In genomic region chr17:64506576-64507417, GRCh38 we compare ENCODE assay signal across 8 cellular contexts. TPM values are rescaled to one million over a fixed set of nuclear protein-coding genes. Genes with fewer than 3 reads are reported as not detected.
DNase-seq lines count a peak whose midpoint lies in the region; ATAC-seq and TF ChIP-seq lines count a peak whose summit lies in the region.

CEP95 (plus strand) TSS chr17:64506977; CDS start chr17:64507098, 121 bp downstream.

- H3K4me1 ChIP-seq in DOHH2 (ENCODE audit: control insufficient read depth, low read length), result peaks cover 45% of the 10 kb centered on the region
- H3K4me1 ChIP-seq in GM23248 (ENCODE audit: insufficient read depth), result peaks cover 27% of the 10 kb centered on the region
- H3K4me1 ChIP-seq in fibroblast of lung (ENCODE audit: control insufficient read depth, extremely low read depth, insufficient read depth, low read length), result peaks cover 14% of the 10 kb centered on the region

- peaks cover 44% of the 10 kb centered on the region for H4K20me1 ChIP-seq in DOHH2 (ENCODE audit: control insufficient read depth, insufficient read depth, low read depth, low read length)
- peaks cover 30% of the 10 kb centered on the region for H4K20me1 ChIP-seq in GM23248 (ENCODE audit: insufficient read depth)
- peaks cover 13% of the 10 kb centered on the region for H4K20me1 ChIP-seq in fibroblast of lung (ENCODE audit: control insufficient read depth, extremely low read depth, insufficient read depth, low read length)

- H3K9ac ChIP-seq in GM23248, result peak within 1 kb of the TSS; percentile 100
- peak within 1 kb of the TSS; percentile 95 for H3K9ac ChIP-seq in fibroblast of lung (ENCODE audit: insufficient read depth, low read length)

- H3K36me3 ChIP-seq in DOHH2 (ENCODE audit: control insufficient read depth, low read length) (peaks cover 86% of the 10 kb centered on the region), GM23248 (ENCODE audit: low read depth) (peaks cover 45% of the 10 kb centered on the region), fibroblast of lung (ENCODE audit: control insufficient read depth, insufficient read depth, low read length) (peaks cover 20% of the 10 kb centered on the region)

- H3K79me2 ChIP-seq in DOHH2 (ENCODE audit: control insufficient read depth, low read length) (peaks cover 81% of the 10 kb centered on the region), GM23248 (ENCODE audit: insufficient read depth) (peaks cover 92% of the 10 kb centered on the region), fibroblast of lung (ENCODE audit: control insufficient read depth, insufficient read depth, low read length) (peaks cover 78% of the 10 kb centered on the region)

- peaks cover 7% of the 10 kb centered on the region for H3K27me3 Mint-ChIP-seq in nephron progenitor cell (ENCODE audit: low read depth, poor library complexity)
- H3K27me3 Mint-ChIP-seq in stimulated activated naive CD8-positive, alpha-beta T cell treated with anti-CD3 and anti-CD28 coated beads, Interleukin-15, amount 100 ng/mL, for 72 hours, result no peaks in the 10 kb centered on the region

- H3K4me1 Mint-ChIP-seq in nephron progenitor cell, result peaks cover 61% of the 10 kb centered on the region
- peaks cover 56% of the 10 kb centered on the region for H3K4me1 Mint-ChIP-seq in stimulated activated naive CD8-positive, alpha-beta T cell treated with anti-CD3 and anti-CD28 coated beads, Interleukin-15, amount 100 ng/mL, for 72 hours

- WGBS in GM23248 (ENCODE audit: low coverage in 1 of 2, low lambda C conversion rate in 2 of 2, missing lambda C conversion rate in 2 of 2), 2 experiments, result 1% methylated on average over 76 to 77 of the region's 77 CpGs

- H3K4me2 ChIP-seq in DOHH2 (ENCODE audit: low read length), result peak within 1 kb of the TSS; percentile 93
- peak within 1 kb of the TSS; percentile 98 for H3K4me2 ChIP-seq in GM23248 (ENCODE audit: unreplicated experiment)
- H3K4me2 ChIP-seq in fibroblast of lung (ENCODE audit: extremely low read depth, insufficient read depth, low read length), result peak within 1 kb of the TSS; percentile 96

- peaks cover 37% of the 10 kb centered on the region for H3F3A ChIP-seq in DOHH2 (ENCODE audit: control insufficient read depth, insufficient read depth)
- H3F3A ChIP-seq in GM23248 (ENCODE audit: insufficient read depth), result peaks cover 44% of the 10 kb centered on the region

- in situ Hi-C loops in GM23248 (cut with MboI), result no loop called here

- H2AFZ ChIP-seq in GM23248, result peak within 1 kb of the TSS; percentile 76
- peak within 1 kb of the TSS; percentile 78 for H2AFZ ChIP-seq in fibroblast of lung (ENCODE audit: low read length)

- TF ChIP-seq CTCF in DOHH2 (IDR thresholded peaks at IDR 0.05; ENCODE audit: low read depth, low read length, poor library complexity, severe bottlenecking), result no peak
- no peak for TF ChIP-seq CTCF in LNCaP clone FGC (IDR thresholded peaks at IDR 0.05; ENCODE audit: control insufficient read depth, extremely low read depth, insufficient read depth)
- TF ChIP-seq CTCF in fibroblast of lung (conservative IDR thresholded peaks at IDR 0.05 in 1 of 2, IDR thresholded peaks at IDR 0.05 in 1 of 2; ENCODE audit: low read depth in 1 of 2, low read length in 2 of 2), result no peak
- no peak for TF ChIP-seq CTCF in nephron progenitor cell (IDR thresholded peaks at IDR 0.05)

- peak; percentile 99 for DNase-seq in GM23248
- DNase-seq in LNCaP clone FGC (ENCODE audit: low read depth), result peak; percentile 97
- DNase-seq in RPMI8226, result peak; percentile 91
- DNase-seq in activated T-helper 1 cell treated with anti-CD3 and anti-CD28 coated beads, Interleukin-2, amount 50 U/mL, for 16 hours (ENCODE audit: low read depth in 1 of 2, low spot score in 1 of 2), result peak; percentile 86 to 90
- DNase-seq in fibroblast of lung (ENCODE audit: low read depth in 2 of 2), result peak; percentile 99
- DNase-seq in nephron progenitor cell, result peak; percentile 93
- peak; percentile 98 for DNase-seq in stimulated activated naive CD8-positive, alpha-beta T cell treated with anti-CD3 and anti-CD28 coated beads, Interleukin-15, amount 100 ng/mL, for 72 hours

- H3K4me3 Mint-ChIP-seq in nephron progenitor cell, result peak within 1 kb of the TSS; percentile 100
- peak within 1 kb of the TSS; percentile 94 to 97 for H3K4me3 Mint-ChIP-seq in stimulated activated naive CD8-positive, alpha-beta T cell treated with anti-CD3 and anti-CD28 coated beads, Interleukin-15, amount 100 ng/mL, for 72 hours

- ATAC-seq in stimulated activated naive CD8-positive, alpha-beta T cell treated with anti-CD3 and anti-CD28 coated beads, Interleukin-15, amount 100 ng/mL, for 72 hours, result peak; percentile 68

- H3K27ac ChIP-seq in DOHH2 (ENCODE audit: low read depth, low read length) (peak within 1 kb of the TSS; percentile 89), GM23248 (peak within 1 kb of the TSS; percentile 100), fibroblast of lung (ENCODE audit: insufficient read depth, low read length) (peak within 1 kb of the TSS; percentile 97)

- no peaks in the 10 kb centered on the region for H3K27me3 ChIP-seq in DOHH2 (ENCODE audit: control insufficient read depth, low read length)
- H3K27me3 ChIP-seq in GM23248 (replicated peaks; ENCODE audit: insufficient read depth), result no peaks in the 10 kb centered on the region
- H3K27me3 ChIP-seq in fibroblast of lung (ENCODE audit: control insufficient read depth, insufficient read depth, low read length), result no peaks in the 10 kb centered on the region

- H3K27ac Mint-ChIP-seq in nephron progenitor cell, result peak within 1 kb of the TSS; percentile 100
- peak within 1 kb of the TSS; percentile 100 for H3K27ac Mint-ChIP-seq in stimulated activated naive CD8-positive, alpha-beta T cell treated with anti-CD3 and anti-CD28 coated beads, Interleukin-15, amount 100 ng/mL, for 72 hours

- peaks cover 65% of the 10 kb centered on the region for H3K36me3 Mint-ChIP-seq in nephron progenitor cell (ENCODE audit: low read depth)

- H3K9me3 ChIP-seq in DOHH2 (ENCODE audit: control insufficient read depth, insufficient read depth, low read length) (no peaks in the 10 kb centered on the region), GM23248 (ENCODE audit: low read depth) (no peaks in the 10 kb centered on the region), fibroblast of lung (ENCODE audit: control insufficient read depth, insufficient read depth, low read depth, low read length) (no peaks in the 10 kb centered on the region)

- H3K9me2 ChIP-seq in DOHH2 (replicated peaks; ENCODE audit: control insufficient read depth, low read length) (no peaks in the 10 kb centered on the region), GM23248 (ENCODE audit: insufficient read depth) (no peaks in the 10 kb centered on the region)

- no peaks in the 10 kb centered on the region for H3K9me3 Mint-ChIP-seq in nephron progenitor cell
- no peaks in the 10 kb centered on the region for H3K9me3 Mint-ChIP-seq in stimulated activated naive CD8-positive, alpha-beta T cell treated with anti-CD3 and anti-CD28 coated beads, Interleukin-15, amount 100 ng/mL, for 72 hours

- H3K4me3 ChIP-seq in DOHH2 (ENCODE audit: low read length) (peak within 1 kb of the TSS; percentile 100), GM23248 (peak within 1 kb of the TSS; percentile 98), LNCaP clone FGC (ENCODE audit: low read depth, low read length) (peak within 1 kb of the TSS; percentile 81), fibroblast of lung (replicated peaks in 1 of 4; ENCODE audit: control extremely low read depth in 1 of 4, insufficient read depth in 1 of 4, low read depth in 3 of 4, low read length in 4 of 4) (peak within 1 kb of the TSS; percentile 74 to 100 (median 92))

RNA-seq across cellular contexts. Expression of gene CEP95, which starts in this region (rescaled TPM):
- 13.2 and 16.8 TPM in 2 replicates for total RNA-seq in GM23248 (2014; rRNA removed; shearing (Covaris generic))
- polyA plus RNA-seq in GM23248 (2016; fragmentation: Nextera tagmentation; extraction: Ambion mirVana) (14.2 and 17.5 TPM in 2 replicates), fibroblast of lung (12.6 and 16.6 TPM in 2 replicates)
- 24.4 and 24.8 TPM in 2 replicates for total RNA-seq in fibroblast of lung
- 10.4 and 10.8 TPM in 2 replicates for polyA plus RNA-seq in fibroblast of lung (2012)
- 2.3 and 5.3 TPM in 2 replicates for polyA minus RNA-seq in fibroblast of lung (ENCODE audit: low replicate concordance)

Comparison
In these comparisons a context has a peak if more than half of its experiments do, and no peak if none do; other contexts are left out.
1. Peak in every context shown above with its lines: DNase-seq, ATAC-seq, H3K4me3 ChIP-seq and H3K27ac ChIP-seq.